12 cellular contexts compared by ENCODE assay signal in the genomic region with DNA sequence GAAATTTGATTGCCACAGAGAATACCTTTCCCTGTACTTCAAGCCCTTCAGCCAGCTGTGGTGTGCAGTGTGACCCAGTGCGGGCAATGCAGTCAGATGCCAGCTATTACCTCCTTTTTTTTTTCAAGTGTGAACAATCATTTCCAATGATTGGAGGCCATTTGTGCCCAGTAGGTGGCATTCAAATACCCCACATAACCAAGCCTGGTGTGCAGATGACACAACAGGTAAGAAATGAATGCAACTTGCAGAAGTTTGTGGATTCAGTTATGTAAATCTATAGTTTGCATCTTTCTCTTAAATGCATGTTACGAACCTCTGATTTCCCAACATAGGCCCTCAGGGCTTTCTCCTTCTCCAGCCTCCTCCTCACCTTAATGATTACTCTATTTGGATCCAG.
A peak's percentile ranks its signal among the peaks of the same experiment; 100 is the strongest.
DNase-seq lines count a peak whose midpoint lies in the region; ATAC-seq, FAIRE-seq and TF ChIP-seq lines count a peak whose summit lies in the region.
"Had no signal": no experiment of that assay in that cellular context is flagged by ENCODE, and none has a peak within 500 bp of the region (broad histone marks: within the 10 kb centered on the region; RNA-seq: fewer than 3 reads in every experiment).

No MANE protein-coding gene starts in this region.

- no peaks in the 10 kb centered on the region for H3K4me1 ChIP-seq in PC-3 (ENCODE audit: insufficient read depth, low read length)
- H3K4me1 ChIP-seq: BLaER1 treated with 17β-estradiol and CSF1 and Interleukin-3, amounts not matched to agents 10 nM and 100 nM had no signal

- no peak overlapping the region for H3K4me2 ChIP-seq in PC-3 (ENCODE audit: low read length)
- H3K4me2 ChIP-seq: BLaER1 treated with 17β-estradiol and CSF1 and Interleukin-3, amounts not matched to agents 10 nM and 100 nM had no signal

- H3K4me3 ChIP-seq in PC-3 (ENCODE audit: low read length), result no peak overlapping the region
- no peak overlapping the region for H3K4me3 ChIP-seq in fibroblast of mammary gland (ENCODE audit: control insufficient read depth, low read depth, low read length)
- H3K4me3 ChIP-seq: BLaER1 treated with 17β-estradiol and CSF1 and Interleukin-3, amounts not matched to agents 10 nM and 100 nM had no signal

- H3K9me3 ChIP-seq in PC-3 (ENCODE audit: low read length), result no peaks in the 10 kb centered on the region
- H3K9me3 ChIP-seq: BLaER1 treated with 17β-estradiol and CSF1 and Interleukin-3, amounts not matched to agents 10 nM and 100 nM had no signal

- TF ChIP-seq CTCF in PC-3 (conservative IDR thresholded peaks at IDR 0.05; ENCODE audit: low read depth, low read length) (peak; percentile 66), fibroblast of mammary gland (conservative IDR thresholded peaks at IDR 0.05; ENCODE audit: control insufficient read depth, insufficient read depth, low read depth, low read length) (peak; percentile 5)

- ATAC-seq in PC-3, result peak; percentile 74
- ATAC-seq in HG03439 (IDR thresholded peaks at IDR 0.05; ENCODE audit: unreplicated experiment), result no peak
- no peak for ATAC-seq in GM18867 (IDR thresholded peaks at IDR 0.05; ENCODE audit: unreplicated experiment)

- no TSS peak for BruUV-seq in PC-3 (replicated peaks; lab: Mats Ljungman, UMichigan)

- H3K27me3 ChIP-seq in PC-3 (ENCODE audit: low read length), result no peaks in the 10 kb centered on the region

- no peak overlapping the region for H2AFZ ChIP-seq in PC-3 (ENCODE audit: low read length)

- DNase-seq in NOMO-1 treated with DMSO at 0.1 percent for 48 hours (lab: John Stamatoyannopoulos, UW; ENCODE audit: unreplicated experiment), result peak; percentile 27
- DNase-seq in NOMO-1 treated with dmso at 0.1 percent for 144 hours (lab: John Stamatoyannopoulos, UW; ENCODE audit: unreplicated experiment), result no peak
- DNase-seq in PC-3, result peak; percentile 71
- no peak for DNase-seq in fibroblast of mammary gland (ENCODE audit: low read depth)
- peak; percentile 5 for DNase-seq in urothelium cell line (ENCODE audit: low spot score)
- DNase-seq in activated CD4-positive, CD25-positive, alpha-beta regulatory T cell treated with anti-CD3 and anti-CD28 coated beads, Interleukin-2, amount 50 U/mL, for 72 hours, result no peak
- DNase-seq: activated CD8-positive, alpha-beta memory T cell treated with anti-CD3 and anti-CD28 coated beads, Interleukin-2, amount 50 U/mL, for 4 hours; NCI-H446 had no signal

- FAIRE-seq in urothelium cell line (lab: Jason Lieb, UNC), result no peak

- H3F3A ChIP-seq in PC-3 (ENCODE audit: low read length, unreplicated experiment), result no peaks in the 10 kb centered on the region

- H3K79me2 ChIP-seq in PC-3 (ENCODE audit: low read length), result no peaks in the 10 kb centered on the region

- H3K9me2 ChIP-seq in PC-3 (replicated peaks; ENCODE audit: low read length), result no peaks in the 10 kb centered on the region

- no peak overlapping the region for H3K9ac ChIP-seq in PC-3 (ENCODE audit: low read length)
- H3K9ac ChIP-seq: BLaER1 treated with 17β-estradiol and CSF1 and Interleukin-3, amounts not matched to agents 10 nM and 100 nM had no signal

- H3K27ac ChIP-seq in PC-3 (ENCODE audit: low read length), result no peak overlapping the region
- H3K27ac ChIP-seq: BLaER1 treated with 17β-estradiol and CSF1 and Interleukin-3, amounts not matched to agents 10 nM and 100 nM; epithelial cell of prostate had no signal

- H4K20me1 ChIP-seq in PC-3 (ENCODE audit: low read length), result no peaks in the 10 kb centered on the region
- H4K20me1 ChIP-seq: BLaER1 treated with 17β-estradiol and CSF1 and Interleukin-3, amounts not matched to agents 10 nM and 100 nM had no signal

- POLR2A ChIA-PET in PC-3 (lab: Charles Lee; ENCODE audit: unreplicated experiment), result no interaction called here

- H3K36me3 ChIP-seq in PC-3 (ENCODE audit: low read depth, low read length), result no peaks in the 10 kb centered on the region
- H3K36me3 ChIP-seq: BLaER1 treated with 17β-estradiol and CSF1 and Interleukin-3, amounts not matched to agents 10 nM and 100 nM had no signal

- CTCF ChIA-PET in PC-3 (lab: Charles Lee), result interaction anchor here (0.5 to 0.9 kb wide), 6 partner anchors 64 to 470 kb away, joined by 4 to 10 read pairs (median 6); no protein-coding TSS in a partner anchor

- intact Hi-C loops in PC-3 (cut with micrococcal nuclease), result loop anchor here (1.0 to 10.0 kb wide), 7 partner anchors 72 to 846 kb away; no protein-coding TSS in a partner anchor

Comparison
In these comparisons a context has a peak if more than half of its experiments do, and no peak if none do; other contexts are left out.
1. DNase-seq: peak in NOMO-1 treated with DMSO at 0.1 percent for 48 hours (single experiment), PC-3 (single experiment) and urothelium cell line (single experiment); none in NOMO-1 treated with dmso at 0.1 percent for 144 hours (single experiment), fibroblast of mammary gland (single experiment) and activated CD4-positive, CD25-positive, alpha-beta regulatory T cell treated with anti-CD3 and anti-CD28 coated beads, Interleukin-2, amount 50 U/mL, for 72 hours (single experiment).